ENCODE assay signal across 8 cellular contexts in the genomic region with DNA sequence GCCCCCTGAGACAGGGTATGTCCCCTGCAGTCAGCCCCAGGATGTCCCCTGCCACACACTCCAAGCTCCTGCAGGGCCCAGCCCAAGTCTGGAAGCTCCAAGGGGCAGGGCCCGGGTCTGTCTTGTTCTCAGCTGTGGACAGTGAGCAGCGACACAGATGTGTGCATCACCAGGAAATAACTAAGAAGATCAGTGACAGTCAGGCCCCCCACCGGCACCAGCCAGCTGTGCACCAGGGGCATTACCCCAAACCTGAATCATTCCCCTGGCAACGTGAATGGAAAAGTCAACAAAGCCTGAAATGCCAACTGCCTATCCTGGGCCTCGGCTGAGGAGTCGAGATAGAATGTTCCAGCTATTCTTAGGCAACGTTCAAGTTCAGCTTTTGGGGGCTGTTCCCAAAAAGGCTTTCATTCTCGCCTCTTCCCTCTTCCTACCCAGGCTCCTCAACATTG.
DNase-seq lines count a peak whose midpoint lies in the region; TF ChIP-seq lines count a peak whose summit lies in the region.

No MANE protein-coding gene starts in this region.

- in situ Hi-C loops in G401 (cut with HindIII; ENCODE audit: low sequenced_read_pairs), result no loop called here

- H3K4me3 ChIP-seq in left ventricle myocardium inferior, result no peak overlapping the region

- CTCF ChIA-PET in activated CD4-positive, alpha-beta memory T cell treated with anti-CD3 and anti-CD28 coated beads, Interleukin-2, amount 10 ng/mL, durations not matched to agents 7 days and 5 days (lab: Charles Lee), result no interaction called here

- H3K4me1 ChIP-seq in left ventricle myocardium inferior, result peaks cover 30% of the 10 kb centered on the region

- peak; percentile 63 for DNase-seq in NOMO-1 treated with DMSO at 0.1 percent for 48 hours (lab: John Stamatoyannopoulos, UW; ENCODE audit: unreplicated experiment)
- no peak for DNase-seq in NOMO-1 treated with dmso at 0.1 percent for 144 hours (lab: John Stamatoyannopoulos, UW; ENCODE audit: unreplicated experiment)
- DNase-seq in activated CD4-positive, alpha-beta memory T cell treated with anti-CD3 and anti-CD28 coated beads, Interleukin-2, amount 10 ng/mL, durations not matched to agents 7 days and 5 days, result no peak
- DNase-seq in left ventricle myocardium inferior, result no peak
- DNase-seq in superior temporal gyrus (ENCODE audit: extremely low spot score), result peak; percentile 67
- no peak for DNase-seq in G401 (ENCODE audit: low spot score)
- no peak for DNase-seq in DMS79 treated with DMSO at 0.1 percent for 48 hours (lab: John Stamatoyannopoulos, UW)
- no peak for DNase-seq in NCI-H2196 (lab: John Stamatoyannopoulos, UW; ENCODE audit: unreplicated experiment)

- TF ChIP-seq CTCF in left ventricle myocardium inferior (IDR thresholded peaks at IDR 0.05; ENCODE audit: borderline replicate concordance), result no peak

- H3K9me3 ChIP-seq in left ventricle myocardium inferior (replicated peaks), result peaks cover 9% of the 10 kb centered on the region

- H3K27ac ChIP-seq in left ventricle myocardium inferior (replicated peaks), result peak overlapping the region; percentile 71

- POLR2A ChIA-PET in activated CD4-positive, alpha-beta memory T cell treated with anti-CD3 and anti-CD28 coated beads, Interleukin-2, amount 10 ng/mL, durations not matched to agents 7 days and 5 days (lab: Charles Lee), result interaction anchor here (0.8 to 2.8 kb wide), 4 partner anchors 16 to 29 kb away, joined by 3 to 12 read pairs (median 4); no protein-coding TSS in a partner anchor

- H3K27me3 Mint-ChIP-seq in activated CD4-positive, alpha-beta memory T cell treated with anti-CD3 and anti-CD28 coated beads, Interleukin-2, amount 10 ng/mL, durations not matched to agents 7 days and 5 days, result no peaks in the 10 kb centered on the region

- H3K27ac Mint-ChIP-seq in activated CD4-positive, alpha-beta memory T cell treated with anti-CD3 and anti-CD28 coated beads, Interleukin-2, amount 10 ng/mL, durations not matched to agents 7 days and 5 days, result peak overlapping the region; percentile 64

- intact Hi-C loops in left ventricle myocardium inferior (cut with micrococcal nuclease), result no loop called here

- H3K4me3 Mint-ChIP-seq in activated CD4-positive, alpha-beta memory T cell treated with anti-CD3 and anti-CD28 coated beads, Interleukin-2, amount 10 ng/mL, durations not matched to agents 7 days and 5 days, result no peak overlapping the region

- peaks cover 7% of the 10 kb centered on the region for H3K36me3 ChIP-seq in left ventricle myocardium inferior

- peaks cover 80% of the 10 kb centered on the region for H3K36me3 Mint-ChIP-seq in activated CD4-positive, alpha-beta memory T cell treated with anti-CD3 and anti-CD28 coated beads, Interleukin-2, amount 10 ng/mL, durations not matched to agents 7 days and 5 days (ENCODE audit: low read depth)

- no peaks in the 10 kb centered on the region for H3K27me3 ChIP-seq in left ventricle myocardium inferior (ENCODE audit: low read depth)

- H3K9me3 Mint-ChIP-seq in activated CD4-positive, alpha-beta memory T cell treated with anti-CD3 and anti-CD28 coated beads, Interleukin-2, amount 10 ng/mL, durations not matched to agents 7 days and 5 days, result no peaks in the 10 kb centered on the region

- peaks cover 76% of the 10 kb centered on the region for H3K4me1 Mint-ChIP-seq in activated CD4-positive, alpha-beta memory T cell treated with anti-CD3 and anti-CD28 coated beads, Interleukin-2, amount 10 ng/mL, durations not matched to agents 7 days and 5 days

Comparison
In these comparisons a context has a peak if more than half of its experiments do, and no peak if none do; other contexts are left out.
1. DNase-seq: peak in NOMO-1 treated with DMSO at 0.1 percent for 48 hours (single experiment) and superior temporal gyrus (single experiment); none in NOMO-1 treated with dmso at 0.1 percent for 144 hours (single experiment), activated CD4-positive, alpha-beta memory T cell treated with anti-CD3 and anti-CD28 coated beads, Interleukin-2, amount 10 ng/mL, durations not matched to agents 7 days and 5 days (single experiment), left ventricle myocardium inferior (single experiment), G401 (single experiment), DMS79 treated with DMSO at 0.1 percent for 48 hours (single experiment) and NCI-H2196 (single experiment).